Comparison of ENCODE assay signal across 3 cellular contexts in the genomic region with DNA sequence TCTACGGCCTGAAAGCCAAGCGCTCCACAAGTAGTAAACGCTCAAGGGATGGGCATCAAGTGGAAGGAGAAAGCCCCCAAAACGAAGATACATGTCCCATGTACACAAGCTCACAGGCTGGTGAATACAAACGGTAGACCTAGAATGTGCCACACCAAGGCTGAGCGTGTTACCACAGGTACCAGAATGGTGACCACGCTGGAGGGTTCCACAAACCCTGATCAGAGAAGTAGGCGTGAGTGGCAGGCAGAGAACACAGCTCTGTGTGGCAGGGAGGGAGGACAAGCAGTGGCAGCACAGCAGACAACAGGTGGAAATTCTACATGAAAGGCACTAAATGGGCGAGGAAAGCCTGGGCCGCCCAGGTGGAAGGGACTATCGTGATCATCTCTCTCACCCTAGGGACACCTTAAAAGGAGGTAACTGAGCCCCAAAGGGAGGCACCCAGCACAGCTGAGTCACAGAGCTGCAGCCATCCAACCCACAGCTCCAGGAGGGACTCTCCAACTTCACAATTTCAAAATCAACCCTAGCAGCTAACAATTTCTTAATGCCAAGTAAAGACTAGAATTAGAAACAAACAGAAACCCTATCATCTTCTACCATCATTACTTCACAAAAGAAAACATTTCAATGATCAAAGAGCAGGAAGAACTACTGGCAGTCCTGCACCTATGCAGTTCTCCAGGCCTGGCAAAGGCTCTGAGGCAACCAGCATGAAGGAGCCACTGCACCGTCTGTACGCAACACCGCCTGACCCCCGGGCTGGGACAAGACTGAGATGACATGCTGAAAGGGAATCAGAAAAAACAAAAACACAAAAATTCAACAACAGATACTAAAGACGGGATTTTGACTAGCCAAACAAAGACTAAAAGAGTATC. TPM values are rescaled to one million over a fixed set of nuclear protein-coding genes. Genes with fewer than 3 reads are reported as not detected.
"Had no signal": no experiment of that assay in that cellular context is flagged by ENCODE, and none has a peak within 500 bp of the region (broad histone marks: within the 10 kb centered on the region; RNA-seq: fewer than 3 reads in every experiment).

No MANE protein-coding gene starts in this region.

RNA-seq across cellular contexts. Expression of a gene that starts 51.4 kb away (rescaled TPM):
- total RNA-seq: esophagus muscularis mucosa, mammary epithelial cell, uterus had no signal
